24 cellular contexts compared by ENCODE assay signal in the genomic region with DNA sequence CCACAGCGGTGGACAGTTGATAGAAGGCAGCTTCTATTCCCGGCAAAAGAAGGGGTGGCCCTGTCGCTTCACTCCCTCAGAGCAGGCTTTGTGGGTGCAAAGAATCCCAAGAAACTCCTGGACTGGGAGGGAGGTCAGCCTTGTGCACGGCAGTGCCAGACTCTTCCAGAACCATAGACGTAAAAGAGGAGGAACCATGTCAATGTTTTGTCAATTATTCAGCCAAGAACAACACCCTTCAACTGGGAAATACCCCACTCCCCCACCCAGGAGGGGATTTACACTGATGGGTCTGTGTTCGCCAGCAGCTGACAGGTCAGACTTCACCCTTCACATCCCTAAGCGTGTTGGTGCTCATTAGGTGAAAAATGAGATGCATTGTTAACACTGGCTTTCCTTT.
"Had no signal": no experiment of that assay in that cellular context is flagged by ENCODE, and none has a peak within 500 bp of the region (broad histone marks: within the 10 kb centered on the region; RNA-seq: fewer than 3 reads in every experiment).

No MANE protein-coding gene starts in this region.

- H3K4me1 Mint-ChIP-seq: T-helper 17 cell had no signal

- ATAC-seq: activated CD8-positive, alpha-beta T cell treated with anti-CD3 and anti-CD28 coated beads, Interleukin-2, amount 10 ng/mL, durations not matched to agents 7 days and 5 days; activated naive CD4-positive, alpha-beta T cell treated with anti-CD3 and anti-CD28 coated beads, Interleukin-2, amount 50 U/mL, for 72 hours; K562; PC-3; T-helper 17 cell; WTC11 had no signal

- H3K9me3 Mint-ChIP-seq: activated naive CD4-positive, alpha-beta T cell treated with anti-CD3 and anti-CD28 coated beads, Interleukin-2, amount 50 U/mL, for 72 hours; activated T-cell treated with anti-CD3 and anti-CD28 coated beads, Interleukin-2, amount 50 U/mL, for 24 hours; WTC11 had no signal

- H3K27me3 Mint-ChIP-seq: activated T-cell treated with anti-CD3 and anti-CD28 coated beads, Interleukin-2, amount 50 U/mL, for 24 hours; T-helper 17 cell had no signal

- H3K4me3 Mint-ChIP-seq: activated CD8-positive, alpha-beta T cell treated with anti-CD3 and anti-CD28 coated beads, Interleukin-2, amount 10 ng/mL, durations not matched to agents 7 days and 5 days; activated T-cell treated with anti-CD3 and anti-CD28 coated beads, Interleukin-2, amount 50 U/mL, for 24 hours; T-helper 17 cell; WTC11 had no signal

- DNase-seq: activated CD4-positive, alpha-beta T cell treated with anti-CD3 and anti-CD28 coated beads for 48 hours; activated CD4-positive, alpha-beta T cell treated with anti-CD3 and anti-CD28 coated beads, Interleukin-2, amount 50 U/mL, for 4 hours; activated CD4-positive, CD25-positive, alpha-beta regulatory T cell treated with anti-CD3 and anti-CD28 coated beads, Interleukin-2, amount 50 U/mL, for 72 hours; activated CD8-positive, alpha-beta memory T cell treated with anti-CD3 and anti-CD28 coated beads, Interleukin-2, amount 50 U/mL, for 48 hours; activated CD8-positive, alpha-beta T cell treated with anti-CD3 and anti-CD28 coated beads, Interleukin-2, amount 10 ng/mL, durations not matched to agents 7 days and 5 days; activated effector memory CD4-positive, alpha-beta T cell treated with anti-CD3 and anti-CD28 coated beads, Interleukin-2, amount 50 U/mL, for 16 hours; activated naive CD4-positive, alpha-beta T cell treated with Interleukin-2 at 50 U/mL for 16 hours; activated T-cell treated with anti-CD3 and anti-CD28 coated beads, Interleukin-2, amount 50 U/mL, for 24 hours; brain microvascular endothelial cell; NCI-H1092; NCI-H1930; NCI-H2107; NCI-H2171 treated with DMSO at 0.1 percent for 48 hours; NCI-H345; NCI-H510A treated with DMSO at 0.1 percent for 48 hours; NCI-H69; PC-3; SIG-M5; T-helper 17 cell; T-helper 9 cell had no signal

- H3K27me3 ChIP-seq: brain microvascular endothelial cell, cardiac muscle cell had no signal

- H3K4me3 ChIP-seq: cardiac muscle cell, K562 had no signal

- H3K36me3 Mint-ChIP-seq: activated naive CD4-positive, alpha-beta T cell treated with anti-CD3 and anti-CD28 coated beads, Interleukin-2, amount 50 U/mL, for 72 hours; WTC11 had no signal

- H3K27ac ChIP-seq: brain microvascular endothelial cell, cardiac muscle cell had no signal

- H3K27ac Mint-ChIP-seq: activated CD8-positive, alpha-beta T cell treated with anti-CD3 and anti-CD28 coated beads, Interleukin-2, amount 10 ng/mL, durations not matched to agents 7 days and 5 days; activated naive CD4-positive, alpha-beta T cell treated with anti-CD3 and anti-CD28 coated beads, Interleukin-2, amount 50 U/mL, for 72 hours; activated T-cell treated with anti-CD3 and anti-CD28 coated beads, Interleukin-2, amount 50 U/mL, for 24 hours; T-helper 17 cell; WTC11 had no signal
